16 cellular contexts compared by ENCODE assay signal in the genomic region with DNA sequence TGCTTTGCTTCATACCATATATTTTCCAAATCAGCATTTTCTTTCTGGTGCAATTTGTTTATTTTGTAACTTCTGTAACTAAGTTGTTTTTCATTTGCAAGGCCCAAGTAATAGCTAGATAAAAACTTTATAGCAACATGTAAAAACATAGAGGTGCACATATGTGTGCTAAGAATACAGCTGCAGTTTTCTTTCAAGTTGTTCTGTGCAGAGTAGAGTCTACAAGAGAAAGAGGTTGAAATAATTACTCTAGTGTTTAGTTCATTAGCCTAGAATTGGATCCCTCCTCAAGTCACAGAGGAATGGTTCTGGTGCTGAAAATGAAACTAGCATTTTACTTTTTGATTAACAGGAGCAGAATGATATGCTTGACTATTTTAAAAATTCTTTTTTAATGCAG. TPM values are rescaled to one million over a fixed set of nuclear protein-coding genes. Genes with fewer than 3 reads are reported as not detected.
A peak's percentile ranks its signal among the peaks of the same experiment; 100 is the strongest.
DNase-seq lines count a peak whose midpoint lies in the region; TF ChIP-seq lines count a peak whose summit lies in the region.
"Had no signal": no experiment of that assay in that cellular context is flagged by ENCODE, and none has a peak within 500 bp of the region (broad histone marks: within the 10 kb centered on the region; RNA-seq: fewer than 3 reads in every experiment).

No MANE protein-coding gene starts in this region.

- H3K36me3 Mint-ChIP-seq in Caco-2 (ENCODE audit: insufficient read depth, unreplicated experiment) = no peaks in the 10 kb centered on the region
- H3K36me3 Mint-ChIP-seq in HFFc6 (ENCODE audit: low read depth) = peaks cover 14% of the 10 kb centered on the region; the same call in 1 of the 2 replicates
- H3K36me3 Mint-ChIP-seq: CD4-positive, alpha-beta memory T cell had no signal

- H4K20me1 ChIP-seq in hepatocyte (ENCODE audit: insufficient read depth, poor library complexity, severe bottlenecking) (no peaks in the 10 kb centered on the region), smooth muscle cell (ENCODE audit: low read depth) (no peaks in the 10 kb centered on the region)

- peak overlapping the region; percentile 44 for H3K27ac ChIP-seq in hepatocyte
- H3K27ac ChIP-seq in smooth muscle cell (ENCODE audit: low read depth) = peak overlapping the region; percentile 5
- H3K27ac ChIP-seq: KMS-11 had no signal

- CTCF ChIA-PET in Caco-2 (lab: Charles Lee) = no interaction called here

- H3K4me1 ChIP-seq in Caco-2 = peaks cover 17% of the 10 kb centered on the region
- H3K4me1 ChIP-seq in hepatocyte (ENCODE audit: insufficient read depth) = peaks cover 17% of the 10 kb centered on the region
- peaks cover 4% of the 10 kb centered on the region for H3K4me1 ChIP-seq in smooth muscle cell (ENCODE audit: low read depth)
- H3K4me1 ChIP-seq: BE2C had no signal

- H3K27me3 Mint-ChIP-seq in Caco-2 (ENCODE audit: insufficient read depth, unreplicated experiment) (no peaks in the 10 kb centered on the region), HFFc6 (ENCODE audit: insufficient read depth) (peaks cover 5% of the 10 kb centered on the region; the same call in 1 of the 2 replicates)

- H3K27ac Mint-ChIP-seq in Caco-2 (ENCODE audit: unreplicated experiment) (no peak overlapping the region), HFFc6 (no peak overlapping the region)

- no peaks in the 10 kb centered on the region for H3K9me3 ChIP-seq in Caco-2
- no peaks in the 10 kb centered on the region for H3K9me3 ChIP-seq in hepatocyte (ENCODE audit: low read depth)
- no peaks in the 10 kb centered on the region for H3K9me3 ChIP-seq in smooth muscle cell (replicated peaks; ENCODE audit: low read depth)
- H3K9me3 ChIP-seq: BE2C had no signal

- no peaks in the 10 kb centered on the region for H3K36me3 ChIP-seq in Caco-2 (ENCODE audit: control insufficient read depth, insufficient read depth, low read length)
- no peaks in the 10 kb centered on the region for H3K36me3 ChIP-seq in hepatocyte (replicated peaks; ENCODE audit: insufficient read depth, low read depth)
- H3K36me3 ChIP-seq in smooth muscle cell (ENCODE audit: low read depth) = no peaks in the 10 kb centered on the region
- H3K36me3 ChIP-seq: BE2C, MG63 had no signal

- H3K4me1 Mint-ChIP-seq in Caco-2 (ENCODE audit: low read depth, unreplicated experiment) (peaks cover under 1% of the 10 kb centered on the region), HFFc6 (ENCODE audit: low read depth) (peaks cover 24% of the 10 kb centered on the region)
- H3K4me1 Mint-ChIP-seq: CD4-positive, alpha-beta memory T cell had no signal

- no peaks in the 10 kb centered on the region for H3K79me2 ChIP-seq in hepatocyte
- no peaks in the 10 kb centered on the region for H3K79me2 ChIP-seq in smooth muscle cell (ENCODE audit: low read depth)

- no peaks in the 10 kb centered on the region for H3K9me2 ChIP-seq in hepatocyte (replicated peaks; ENCODE audit: insufficient read depth)

- H3K4me2 ChIP-seq in hepatocyte (peak overlapping the region; percentile 56), smooth muscle cell (peak overlapping the region; percentile 66)
- H3K4me2 ChIP-seq: KMS-11 had no signal

- no peaks in the 10 kb centered on the region for H3K27me3 ChIP-seq in Caco-2 (replicated peaks; ENCODE audit: control insufficient read depth, insufficient read depth, low read length)
- H3K27me3 ChIP-seq in hepatocyte = no peaks in the 10 kb centered on the region
- no peaks in the 10 kb centered on the region for H3K27me3 ChIP-seq in smooth muscle cell (ENCODE audit: low read depth)
- H3K27me3 ChIP-seq: BE2C, MG63 had no signal

- H2AFZ ChIP-seq in hepatocyte (no peak overlapping the region), smooth muscle cell (ENCODE audit: low read depth) (no peak overlapping the region)

- H3K9me3 Mint-ChIP-seq in Caco-2 (ENCODE audit: unreplicated experiment) (peaks cover 9% of the 10 kb centered on the region), HFFc6 (peaks cover 12% of the 10 kb centered on the region; the same call in 1 of the 2 replicates)

- no TSS peak for BruUV-seq in Caco-2 (replicated peaks; lab: Mats Ljungman, UMichigan)

- peak overlapping the region; percentile 3 for H3K4me3 Mint-ChIP-seq in Caco-2 (ENCODE audit: unreplicated experiment)
- H3K4me3 Mint-ChIP-seq in HFFc6 = peak overlapping the region; percentile 12; the same call in 1 of the 2 replicates
- H3K4me3 Mint-ChIP-seq: CD4-positive, alpha-beta memory T cell had no signal

- TF ChIP-seq CTCF in Caco-2 (IDR thresholded peaks at IDR 0.05; ENCODE audit: insufficient read depth in 1 of 2, low read depth in 1 of 2, low read length in 1 of 2, severe bottlenecking in 1 of 2, unreplicated experiment in 1 of 2) (no peak), HFFc6 (IDR thresholded peaks at IDR 0.05) (no peak), hepatocyte (IDR thresholded peaks at IDR 0.05; ENCODE audit: poor library complexity) (no peak), smooth muscle cell (IDR thresholded peaks at IDR 0.05; ENCODE audit: borderline replicate concordance, insufficient read depth, poor library complexity, severe bottlenecking) (no peak), GM10266 (IDR thresholded peaks at IDR 0.05; ENCODE audit: control insufficient read depth, insufficient read depth, low read depth, missing control alignments) (no peak)

- H3K4me3 ChIP-seq in Caco-2 (ENCODE audit: low read depth, low read length) (no peak overlapping the region), hepatocyte (no peak overlapping the region), smooth muscle cell (no peak overlapping the region)
- H3K4me3 ChIP-seq: MG63 had no signal

- no peak overlapping the region for H3K9ac ChIP-seq in smooth muscle cell (ENCODE audit: low read depth)
- H3K9ac ChIP-seq: KMS-11 had no signal

- POLR2A ChIA-PET in Caco-2 (lab: Charles Lee) = no interaction called here

- DNase-seq in Caco-2 (no peak), HFFc6 (no peak), hepatocyte (ENCODE audit: low spot score) (no peak), smooth muscle cell (lab: John Stamatoyannopoulos, UW; ENCODE audit: unreplicated experiment) (no peak), GM10266 (ENCODE audit: extremely low spot score) (no peak), putamen (ENCODE audit: low spot score) (no peak)
- DNase-seq in activated CD8-positive, alpha-beta memory T cell treated with anti-CD3 and anti-CD28 coated beads, Interleukin-2, amount 50 U/mL, for 4 hours = no peak
- DNase-seq: BE2C; CD4-positive, alpha-beta memory T cell; DMS79; MG63; NCI-H1092 treated with DMSO at 0.1 percent for 48 hours; NCI-H2081 treated with DMSO at 0.1 percent for 48 hours; NCI-H510A treated with DMSO at 0.1 percent for 48 hours; SHP77 had no signal

- H3F3A ChIP-seq in smooth muscle cell (ENCODE audit: low read depth) = no peaks in the 10 kb centered on the region

- intact Hi-C loops in Caco-2 (cut with micrococcal nuclease; ENCODE audit: unreplicated experiment) = no loop called here

RNA-seq across cellular contexts. Expression of a gene that starts 32.2 kb away (rescaled TPM):
- total RNA-seq in Caco-2 (2022) (106 and 116 TPM in 2 replicates), hepatocyte (121 and 122 TPM in 2 replicates), smooth muscle cell (150 and 182 TPM in 2 replicates)
- total RNA-seq in HFFc6 (2021; fragmentation: NEBNext Ultra II Directional; extraction: Animal tissue kit (Norgen Biotek cat#: 25700)) = 100 to 1,000 TPM; 152 to 240 (median 171) TPM
- polyA plus RNA-seq in hepatocyte (88.7 and 97.1 TPM in 2 replicates), smooth muscle cell (129 and 144 TPM in 2 replicates)
